ENCODE assay signal across 18 cellular contexts in the genomic region with DNA sequence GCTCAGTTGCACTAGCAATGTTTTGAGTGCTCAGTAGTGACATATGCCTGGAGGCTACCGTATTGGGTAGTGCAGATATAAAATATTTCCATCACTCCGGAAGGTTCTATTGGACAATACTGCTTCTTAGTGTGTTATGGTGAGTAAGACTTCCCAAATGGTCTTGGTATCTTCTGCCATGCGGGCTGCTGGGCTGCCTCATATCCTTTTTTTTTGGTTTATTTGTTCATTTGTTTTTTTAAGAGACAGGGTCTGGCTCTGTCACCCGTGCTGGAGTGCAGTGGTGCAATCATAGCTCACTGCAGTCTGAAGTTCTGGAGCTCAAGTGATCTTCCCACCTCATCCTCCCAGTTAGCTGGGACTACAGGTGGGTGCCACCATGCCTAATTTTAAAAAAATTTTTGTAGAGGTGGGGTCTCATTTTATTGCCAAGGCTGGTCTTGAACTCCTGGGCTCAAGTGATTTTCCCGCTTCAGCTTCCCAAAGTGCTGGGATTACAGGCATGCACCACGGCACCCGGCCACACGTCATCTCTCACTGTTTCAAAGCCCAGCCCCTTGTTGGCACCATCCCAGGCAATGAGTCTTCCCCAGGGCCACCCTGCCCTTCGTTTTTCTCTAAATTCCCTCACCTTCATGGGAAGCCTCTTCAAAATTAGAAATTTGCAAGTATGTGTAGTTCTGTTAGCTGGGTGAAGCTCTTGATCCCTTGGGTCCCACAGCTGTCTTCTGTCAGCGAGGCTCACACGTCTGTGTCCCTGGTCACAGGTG.
DNase-seq lines count a peak whose midpoint lies in the region; TF ChIP-seq lines count a peak whose summit lies in the region.
"Had no signal": no experiment of that assay in that cellular context is flagged by ENCODE, and none has a peak within 500 bp of the region (broad histone marks: within the 10 kb centered on the region; RNA-seq: fewer than 3 reads in every experiment).

No MANE protein-coding gene starts in this region.

- no peaks in the 10 kb centered on the region for H3K9me3 Mint-ChIP-seq in osteocyte (ENCODE audit: unreplicated experiment)
- H3K9me3 Mint-ChIP-seq: naive thymus-derived CD8-positive, alpha-beta T cell had no signal

- no peak for TF ChIP-seq CTCF in epithelial cell of esophagus (IDR thresholded peaks at IDR 0.05; ENCODE audit: insufficient read depth, low read depth, low read length, missing control alignments)
- no peak for TF ChIP-seq CTCF in osteocyte (IDR thresholded peaks at IDR 0.05)

- H3K4me1 Mint-ChIP-seq in osteocyte (ENCODE audit: unreplicated experiment), result peaks cover 7% of the 10 kb centered on the region

- no peaks in the 10 kb centered on the region for H3K27me3 Mint-ChIP-seq in osteocyte (ENCODE audit: unreplicated experiment)
- H3K27me3 Mint-ChIP-seq: activated naive CD8-positive, alpha-beta T cell treated with anti-CD3 and anti-CD28 coated beads for 36 hours had no signal

- no peak overlapping the region for H3K4me3 Mint-ChIP-seq in osteocyte (ENCODE audit: unreplicated experiment)
- H3K4me3 Mint-ChIP-seq: activated naive CD8-positive, alpha-beta T cell treated with anti-CD3 and anti-CD28 coated beads for 36 hours; naive thymus-derived CD8-positive, alpha-beta T cell had no signal

- H3K36me3 Mint-ChIP-seq in osteocyte (ENCODE audit: unreplicated experiment), result no peaks in the 10 kb centered on the region
- H3K36me3 Mint-ChIP-seq: naive thymus-derived CD8-positive, alpha-beta T cell had no signal

- H3K27ac Mint-ChIP-seq in osteocyte (ENCODE audit: unreplicated experiment), result peak overlapping the region; percentile 74
- H3K27ac Mint-ChIP-seq: activated naive CD8-positive, alpha-beta T cell treated with anti-CD3 and anti-CD28 coated beads for 36 hours had no signal

- DNase-seq in EH (ENCODE audit: low read depth), result peak; percentile 89
- peak; percentile 56 for DNase-seq in NCI-H226
- peak; percentile 89 for DNase-seq in epithelial cell of esophagus (ENCODE audit: low read depth)
- no peak for DNase-seq in osteocyte (ENCODE audit: extremely low spot score, unreplicated experiment)
- DNase-seq in putamen (ENCODE audit: low spot score), result no peak
- no peak for DNase-seq in NCI-H446 (lab: John Stamatoyannopoulos, UW)
- DNase-seq in DMS79 (lab: John Stamatoyannopoulos, UW), result no peak
- no peak for DNase-seq in NCI-H82 treated with DMSO at 0.1 percent for 48 hours (lab: John Stamatoyannopoulos, UW; ENCODE audit: unreplicated experiment)
- DNase-seq: activated CD8-positive, alpha-beta memory T cell treated with anti-CD3 and anti-CD28 coated beads, Interleukin-2, amount 50 U/mL, for 4 hours; activated naive CD8-positive, alpha-beta T cell treated with anti-CD3 and anti-CD28 coated beads for 36 hours; KG1; kidney glomerular epithelial cell; naive thymus-derived CD8-positive, alpha-beta T cell; NCI-H1694 treated with DMSO at 0.1 percent for 48 hours; NCI-H748 treated with DMSO at 0.1 percent for 48 hours; stomach had no signal

- peak overlapping the region; percentile 25 for H3K4me3 ChIP-seq in epithelial cell of esophagus (ENCODE audit: low read length)
- H3K4me3 ChIP-seq: right atrium auricular region, SJCRH30, stomach had no signal

Comparison
In these comparisons a context has a peak if more than half of its experiments do, and no peak if none do; other contexts are left out.
1. DNase-seq: peak in EH (single experiment), NCI-H226 (single experiment) and epithelial cell of esophagus (single experiment); none in osteocyte (single experiment), putamen (single experiment), NCI-H446 (0 of 2), DMS79 (single experiment) and NCI-H82 treated with DMSO at 0.1 percent for 48 hours (single experiment).